In genomic region chrX:71607488-71607887, GRCh38 we compare ENCODE assay signal across 1 cellular context.
TF ChIP-seq lines count a peak whose summit lies in the region.

No MANE protein-coding gene starts in this region.

TF ChIP-seq in GM23338, 12 proteins besides CTCF, POLR2A, EP300 and RAD21 (continued from another document):
- TF ChIP-seq EZH2 (IDR thresholded peaks at IDR 0.05; ENCODE audit: low read depth, unreplicated experiment) = no peak
- TF ChIP-seq, protein P1, sequence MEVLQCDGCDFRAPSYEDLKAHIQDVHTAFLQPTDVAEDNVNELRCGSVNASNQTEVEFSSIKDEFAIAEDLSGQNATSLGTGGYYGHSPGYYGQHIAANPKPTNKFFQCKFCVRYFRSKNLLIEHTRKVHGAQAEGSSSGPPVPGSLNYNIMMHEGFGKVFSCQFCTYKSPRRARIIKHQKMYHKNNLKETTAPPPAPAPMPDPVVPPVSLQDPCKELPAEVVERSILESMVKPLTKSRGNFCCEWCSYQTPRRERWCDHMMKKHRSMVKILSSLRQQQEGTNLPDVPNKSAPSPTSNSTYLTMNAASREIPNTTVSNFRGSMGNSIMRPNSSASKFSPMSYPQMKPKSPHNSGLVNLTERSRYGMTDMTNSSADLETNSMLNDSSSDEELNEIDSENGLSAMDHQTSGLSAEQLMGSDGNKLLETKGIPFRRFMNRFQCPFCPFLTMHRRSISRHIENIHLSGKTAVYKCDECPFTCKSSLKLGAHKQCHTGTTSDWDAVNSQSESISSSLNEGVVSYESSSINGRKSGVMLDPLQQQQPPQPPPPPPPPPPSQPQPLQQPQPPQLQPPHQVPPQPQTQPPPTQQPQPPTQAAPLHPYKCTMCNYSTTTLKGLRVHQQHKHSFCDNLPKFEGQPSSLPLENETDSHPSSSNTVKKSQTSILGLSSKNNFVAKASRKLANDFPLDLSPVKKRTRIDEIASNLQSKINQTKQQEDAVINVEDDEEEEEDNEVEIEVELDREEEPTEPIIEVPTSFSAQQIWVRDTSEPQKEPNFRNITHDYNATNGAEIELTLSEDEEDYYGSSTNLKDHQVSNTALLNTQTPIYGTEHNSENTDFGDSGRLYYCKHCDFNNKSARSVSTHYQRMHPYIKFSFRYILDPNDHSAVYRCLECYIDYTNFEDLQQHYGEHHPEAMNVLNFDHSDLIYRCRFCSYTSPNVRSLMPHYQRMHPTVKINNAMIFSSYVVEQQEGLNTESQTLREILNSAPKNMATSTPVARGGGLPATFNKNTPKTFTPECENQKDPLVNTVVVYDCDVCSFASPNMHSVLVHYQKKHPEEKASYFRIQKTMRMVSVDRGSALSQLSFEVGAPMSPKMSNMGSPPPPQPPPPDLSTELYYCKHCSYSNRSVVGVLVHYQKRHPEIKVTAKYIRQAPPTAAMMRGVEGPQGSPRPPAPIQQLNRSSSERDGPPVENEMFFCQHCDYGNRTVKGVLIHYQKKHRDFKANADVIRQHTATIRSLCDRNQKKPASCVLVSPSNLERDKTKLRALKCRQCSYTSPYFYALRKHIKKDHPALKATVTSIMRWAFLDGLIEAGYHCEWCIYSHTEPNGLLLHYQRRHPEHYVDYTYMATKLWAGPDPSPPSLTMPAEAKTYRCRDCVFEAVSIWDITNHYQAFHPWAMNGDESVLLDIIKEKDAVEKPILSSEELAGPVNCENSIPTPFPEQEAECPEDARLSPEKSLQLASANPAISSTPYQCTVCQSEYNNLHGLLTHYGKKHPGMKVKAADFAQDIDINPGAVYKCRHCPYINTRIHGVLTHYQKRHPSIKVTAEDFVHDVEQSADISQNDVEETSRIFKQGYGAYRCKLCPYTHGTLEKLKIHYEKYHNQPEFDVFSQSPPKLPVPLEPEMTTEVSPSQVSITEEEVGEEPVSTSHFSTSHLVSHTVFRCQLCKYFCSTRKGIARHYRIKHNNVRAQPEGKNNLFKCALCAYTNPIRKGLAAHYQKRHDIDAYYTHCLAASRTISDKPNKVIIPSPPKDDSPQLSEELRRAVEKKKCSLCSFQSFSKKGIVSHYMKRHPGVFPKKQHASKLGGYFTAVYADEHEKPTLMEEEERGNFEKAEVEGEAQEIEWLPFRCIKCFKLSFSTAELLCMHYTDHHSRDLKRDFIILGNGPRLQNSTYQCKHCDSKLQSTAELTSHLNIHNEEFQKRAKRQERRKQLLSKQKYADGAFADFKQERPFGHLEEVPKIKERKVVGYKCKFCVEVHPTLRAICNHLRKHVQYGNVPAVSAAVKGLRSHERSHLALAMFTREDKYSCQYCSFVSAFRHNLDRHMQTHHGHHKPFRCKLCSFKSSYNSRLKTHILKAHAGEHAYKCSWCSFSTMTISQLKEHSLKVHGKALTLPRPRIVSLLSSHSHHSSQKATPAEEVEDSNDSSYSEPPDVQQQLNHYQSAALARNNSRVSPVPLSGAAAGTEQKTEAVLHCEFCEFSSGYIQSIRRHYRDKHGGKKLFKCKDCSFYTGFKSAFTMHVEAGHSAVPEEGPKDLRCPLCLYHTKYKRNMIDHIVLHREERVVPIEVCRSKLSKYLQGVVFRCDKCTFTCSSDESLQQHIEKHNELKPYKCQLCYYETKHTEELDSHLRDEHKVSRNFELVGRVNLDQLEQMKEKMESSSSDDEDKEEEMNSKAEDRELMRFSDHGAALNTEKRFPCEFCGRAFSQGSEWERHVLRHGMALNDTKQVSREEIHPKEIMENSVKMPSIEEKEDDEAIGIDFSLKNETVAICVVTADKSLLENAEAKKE (CRISPR knock-in tag; IDR thresholded peaks at IDR 0.05) = no peak
- no peak for TF ChIP-seq EZH2phosphoT487 (IDR thresholded peaks at IDR 0.05; ENCODE audit: unreplicated experiment)
- no peak for TF ChIP-seq NANOG (IDR thresholded peaks at IDR 0.05; ENCODE audit: borderline replicate concordance)
- no peak for TF ChIP-seq JUNB (IDR thresholded peaks at IDR 0.05; ENCODE audit: unreplicated experiment)
- TF ChIP-seq ZNF114 (CRISPR knock-in tag; IDR thresholded peaks at IDR 0.05) = no peak
- no peak for TF ChIP-seq ETS1 (IDR thresholded peaks at IDR 0.05)
- TF ChIP-seq, protein P2, sequence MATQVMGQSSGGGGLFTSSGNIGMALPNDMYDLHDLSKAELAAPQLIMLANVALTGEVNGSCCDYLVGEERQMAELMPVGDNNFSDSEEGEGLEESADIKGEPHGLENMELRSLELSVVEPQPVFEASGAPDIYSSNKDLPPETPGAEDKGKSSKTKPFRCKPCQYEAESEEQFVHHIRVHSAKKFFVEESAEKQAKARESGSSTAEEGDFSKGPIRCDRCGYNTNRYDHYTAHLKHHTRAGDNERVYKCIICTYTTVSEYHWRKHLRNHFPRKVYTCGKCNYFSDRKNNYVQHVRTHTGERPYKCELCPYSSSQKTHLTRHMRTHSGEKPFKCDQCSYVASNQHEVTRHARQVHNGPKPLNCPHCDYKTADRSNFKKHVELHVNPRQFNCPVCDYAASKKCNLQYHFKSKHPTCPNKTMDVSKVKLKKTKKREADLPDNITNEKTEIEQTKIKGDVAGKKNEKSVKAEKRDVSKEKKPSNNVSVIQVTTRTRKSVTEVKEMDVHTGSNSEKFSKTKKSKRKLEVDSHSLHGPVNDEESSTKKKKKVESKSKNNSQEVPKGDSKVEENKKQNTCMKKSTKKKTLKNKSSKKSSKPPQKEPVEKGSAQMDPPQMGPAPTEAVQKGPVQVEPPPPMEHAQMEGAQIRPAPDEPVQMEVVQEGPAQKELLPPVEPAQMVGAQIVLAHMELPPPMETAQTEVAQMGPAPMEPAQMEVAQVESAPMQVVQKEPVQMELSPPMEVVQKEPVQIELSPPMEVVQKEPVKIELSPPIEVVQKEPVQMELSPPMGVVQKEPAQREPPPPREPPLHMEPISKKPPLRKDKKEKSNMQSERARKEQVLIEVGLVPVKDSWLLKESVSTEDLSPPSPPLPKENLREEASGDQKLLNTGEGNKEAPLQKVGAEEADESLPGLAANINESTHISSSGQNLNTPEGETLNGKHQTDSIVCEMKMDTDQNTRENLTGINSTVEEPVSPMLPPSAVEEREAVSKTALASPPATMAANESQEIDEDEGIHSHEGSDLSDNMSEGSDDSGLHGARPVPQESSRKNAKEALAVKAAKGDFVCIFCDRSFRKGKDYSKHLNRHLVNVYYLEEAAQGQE (IDR thresholded peaks at IDR 0.05; ENCODE audit: unreplicated experiment) = no peak
- TF ChIP-seq CREB1 (CRISPR knock-in tag; IDR thresholded peaks at IDR 0.05; ENCODE audit: low read depth) = no peak
